In genomic region chr14:22104971-22105641, GRCh38 we compare ENCODE assay signal across 25 cellular contexts.
DNase-seq lines count a peak whose midpoint lies in the region; ATAC-seq and TF ChIP-seq lines count a peak whose summit lies in the region.
"Had no signal": no experiment of that assay in that cellular context is flagged by ENCODE, and none has a peak within 500 bp of the region (broad histone marks: within the 10 kb centered on the region; RNA-seq: fewer than 3 reads in every experiment).

No MANE protein-coding gene starts in this region.

- no peaks in the 10 kb centered on the region for H3K9me3 ChIP-seq in CD8-positive, alpha-beta memory T cell (ENCODE audit: low read length)
- H3K9me3 ChIP-seq: heart right ventricle, mucosa of descending colon, Peyer's patch, sigmoid colon, upper lobe of left lung had no signal

- peak overlapping the region; percentile 48 for H3K4me3 Mint-ChIP-seq in activated CD4-positive, alpha-beta T cell treated with anti-CD3 and anti-CD28 coated beads, Interleukin-2, amount 10 ng/mL, durations not matched to agents 7 days and 5 days
- peak overlapping the region; percentile 19 to 83 (median 55) for H3K4me3 Mint-ChIP-seq in CD8-positive, alpha-beta memory T cell
- peak overlapping the region; percentile 47 for H3K4me3 Mint-ChIP-seq in activated T-helper 2 cell treated with anti-CD3 and anti-CD28 coated beads, Interferon-gamma antibody, Interleukin-2, Interleukin-4, amounts not matched to agents 10 μg/mL and 5 μg/mL and 100 μg/mL, durations not matched to agents 14 hours and 24 hours and 36 hours (ENCODE audit: low read depth)
- H3K4me3 Mint-ChIP-seq: B cell had no signal

- no peaks in the 10 kb centered on the region for H3K27me3 ChIP-seq in CD8-positive, alpha-beta memory T cell (ENCODE audit: insufficient read depth, low read length, poor library complexity, severe bottlenecking)
- H3K27me3 ChIP-seq: brain microvascular endothelial cell, Peyer's patch, sigmoid colon, upper lobe of left lung had no signal

- no peak overlapping the region for H3K4me3 ChIP-seq in CD8-positive, alpha-beta memory T cell (ENCODE audit: low read length)
- H3K4me3 ChIP-seq: heart right ventricle, lung, mucosa of descending colon, Peyer's patch, sigmoid colon, upper lobe of left lung had no signal

- no peaks in the 10 kb centered on the region for H3K36me3 Mint-ChIP-seq in activated CD4-positive, alpha-beta T cell treated with anti-CD3 and anti-CD28 coated beads, Interleukin-2, amount 10 ng/mL, durations not matched to agents 7 days and 5 days (ENCODE audit: low read depth)
- H3K36me3 Mint-ChIP-seq in CD8-positive, alpha-beta memory T cell: no peaks in the 10 kb centered on the region
- no peaks in the 10 kb centered on the region for H3K36me3 Mint-ChIP-seq in activated T-helper 2 cell treated with anti-CD3 and anti-CD28 coated beads, Interferon-gamma antibody, Interleukin-2, Interleukin-4, amounts not matched to agents 10 μg/mL and 5 μg/mL and 100 μg/mL, durations not matched to agents 14 hours and 24 hours and 36 hours (ENCODE audit: low read depth)

- H3K4me1 Mint-ChIP-seq in activated CD4-positive, alpha-beta T cell treated with anti-CD3 and anti-CD28 coated beads, Interleukin-2, amount 10 ng/mL, durations not matched to agents 7 days and 5 days: peaks cover 26% of the 10 kb centered on the region
- peaks cover 1 to 13% (median 10%) of the 10 kb centered on the region in 3 donors for H3K4me1 Mint-ChIP-seq in CD8-positive, alpha-beta memory T cell
- peaks cover 23% of the 10 kb centered on the region for H3K4me1 Mint-ChIP-seq in activated T-helper 2 cell treated with anti-CD3 and anti-CD28 coated beads, Interferon-gamma antibody, Interleukin-2, Interleukin-4, amounts not matched to agents 10 μg/mL and 5 μg/mL and 100 μg/mL, durations not matched to agents 14 hours and 24 hours and 36 hours (ENCODE audit: low read depth)
- H3K4me1 Mint-ChIP-seq: B cell had no signal

- CTCF ChIA-PET in activated CD4-positive, alpha-beta T cell treated with anti-CD3 and anti-CD28 coated beads, Interleukin-2, amount 10 ng/mL, durations not matched to agents 7 days and 5 days (lab: Charles Lee): no interaction called here
- CTCF ChIA-PET in CD8-positive, alpha-beta memory T cell (lab: Charles Lee): no interaction called here
- CTCF ChIA-PET in HEK293T (lab: Yijun Ruan, JAX): no interaction called here

- no peaks in the 10 kb centered on the region for H3K9me3 Mint-ChIP-seq in activated CD4-positive, alpha-beta T cell treated with anti-CD3 and anti-CD28 coated beads, Interleukin-2, amount 10 ng/mL, durations not matched to agents 7 days and 5 days
- no peaks in the 10 kb centered on the region for H3K9me3 Mint-ChIP-seq in CD8-positive, alpha-beta memory T cell
- no peaks in the 10 kb centered on the region for H3K9me3 Mint-ChIP-seq in activated T-helper 2 cell treated with anti-CD3 and anti-CD28 coated beads, Interferon-gamma antibody, Interleukin-2, Interleukin-4, amounts not matched to agents 10 μg/mL and 5 μg/mL and 100 μg/mL, durations not matched to agents 14 hours and 24 hours and 36 hours

- DNase-seq in activated CD4-positive, alpha-beta T cell treated with anti-CD3 and anti-CD28 coated beads, Interleukin-2, amount 10 ng/mL, durations not matched to agents 7 days and 5 days: no peak
- DNase-seq in activated CD4-positive, alpha-beta T cell treated with anti-CD3 and anti-CD28 coated beads, Interleukin-2, amount 50 U/mL, for 48 hours: no peak
- no peak for DNase-seq in CD8-positive, alpha-beta memory T cell
- no peak for DNase-seq in activated T-helper 2 cell treated with anti-CD3 and anti-CD28 coated beads, Interferon-gamma antibody, Interleukin-2, Interleukin-4, amounts not matched to agents 10 μg/mL and 5 μg/mL and 100 μg/mL, durations not matched to agents 14 hours and 24 hours and 36 hours (ENCODE audit: low spot score)
- peak; percentile 23 for DNase-seq in retina
- DNase-seq in HEK293T (ENCODE audit: extremely low spot score): no peak
- DNase-seq in NCI-H1417 treated with DMSO at 0.1 percent for 48 hours (lab: John Stamatoyannopoulos, UW): no peak
- DNase-seq: brain microvascular endothelial cell; effector CD4-positive, alpha-beta T cell; erythroblast; H7; heart right ventricle; Karpas-422; mucosa of descending colon; MV-4-11; NCI-H1694; NCI-H2171; NCI-H524; Peyer's patch; sigmoid colon; stimulated activated CD4-positive, alpha-beta T cell treated with anti-CD3 and anti-CD28 coated beads, Interleukin-15, amount 100 ng/mL, for 24 hours; upper lobe of left lung had no signal

- peak overlapping the region; percentile 64 for H3K27ac Mint-ChIP-seq in activated CD4-positive, alpha-beta T cell treated with anti-CD3 and anti-CD28 coated beads, Interleukin-2, amount 10 ng/mL, durations not matched to agents 7 days and 5 days
- H3K27ac Mint-ChIP-seq in CD8-positive, alpha-beta memory T cell: peak overlapping the region in 4 of 8 donors; percentile 10 to 79 (median 49)
- peak overlapping the region; percentile 45 for H3K27ac Mint-ChIP-seq in activated T-helper 2 cell treated with anti-CD3 and anti-CD28 coated beads, Interferon-gamma antibody, Interleukin-2, Interleukin-4, amounts not matched to agents 10 μg/mL and 5 μg/mL and 100 μg/mL, durations not matched to agents 14 hours and 24 hours and 36 hours
- H3K27ac Mint-ChIP-seq: B cell had no signal

- H3K4me1 ChIP-seq in CD8-positive, alpha-beta memory T cell (ENCODE audit: insufficient read depth, low read length): peaks cover under 1% of the 10 kb centered on the region
- H3K4me1 ChIP-seq: heart right ventricle, Peyer's patch, upper lobe of left lung had no signal

- H3K27ac ChIP-seq in CD8-positive, alpha-beta memory T cell (ENCODE audit: low read depth, low read length): no peak overlapping the region
- H3K27ac ChIP-seq: brain microvascular endothelial cell, heart right ventricle, Peyer's patch, sigmoid colon, upper lobe of left lung had no signal

- H3K36me3 ChIP-seq in CD8-positive, alpha-beta memory T cell (ENCODE audit: insufficient read depth, low read length): no peaks in the 10 kb centered on the region
- H3K36me3 ChIP-seq: brain microvascular endothelial cell, heart right ventricle, Peyer's patch, sigmoid colon, upper lobe of left lung had no signal

- H3K27me3 Mint-ChIP-seq in activated CD4-positive, alpha-beta T cell treated with anti-CD3 and anti-CD28 coated beads, Interleukin-2, amount 10 ng/mL, durations not matched to agents 7 days and 5 days: no peaks in the 10 kb centered on the region
- no peaks in the 10 kb centered on the region for H3K27me3 Mint-ChIP-seq in CD8-positive, alpha-beta memory T cell
- H3K27me3 Mint-ChIP-seq in activated T-helper 2 cell treated with anti-CD3 and anti-CD28 coated beads, Interferon-gamma antibody, Interleukin-2, Interleukin-4, amounts not matched to agents 10 μg/mL and 5 μg/mL and 100 μg/mL, durations not matched to agents 14 hours and 24 hours and 36 hours (ENCODE audit: low read depth): no peaks in the 10 kb centered on the region

- intact Hi-C loops in activated T-helper 2 cell treated with anti-CD3 and anti-CD28 coated beads, Interferon-gamma antibody, Interleukin-2, Interleukin-4, amounts not matched to agents 10 μg/mL and 5 μg/mL and 100 μg/mL, durations not matched to agents 14 hours and 24 hours and 36 hours (cut with micrococcal nuclease): loop anchor here (5.0 kb wide), 1 partner anchor 58 kb away; no protein-coding TSS in a partner anchor

- POLR2A ChIA-PET in activated CD4-positive, alpha-beta T cell treated with anti-CD3 and anti-CD28 coated beads, Interleukin-2, amount 10 ng/mL, durations not matched to agents 7 days and 5 days (lab: Charles Lee): no interaction called here
- POLR2A ChIA-PET in CD8-positive, alpha-beta memory T cell (lab: Charles Lee): interaction anchor here (0.5 to 0.6 kb wide), 2 partner anchors 396 to 438 kb away, joined by 3 to 9 read pairs; no protein-coding TSS in a partner anchor
- POLR2A ChIA-PET in HEK293T (lab: Yijun Ruan, JAX): no interaction called here

- no peak for ATAC-seq in GM21515 (IDR thresholded peaks at IDR 0.05; ENCODE audit: unreplicated experiment)
- ATAC-seq: heart right ventricle, mucosa of descending colon had no signal

TF ChIP-seq in HEK293T, 16 proteins besides CTCF, POLR2A, EP300 and RAD21:
- TF ChIP-seq CTBP1 (IDR thresholded peaks at IDR 0.05; ENCODE audit: borderline replicate concordance) (no peak), L3MBTL2 (conservative IDR thresholded peaks at IDR 0.05) (no peak), TARDBP (IDR thresholded peaks at IDR 0.05) (no peak), BHLHE40 (IDR thresholded peaks at IDR 0.05; ENCODE audit: borderline replicate concordance) (no peak), FOXA1 (IDR thresholded peaks at IDR 0.05) (no peak), ARNT (IDR thresholded peaks at IDR 0.05) (no peak), FOXM1 (IDR thresholded peaks at IDR 0.05; ENCODE audit: borderline replicate concordance) (no peak), SP1 (IDR thresholded peaks at IDR 0.05) (no peak), SUZ12 (IDR thresholded peaks at IDR 0.05) (no peak), ELF4 (IDR thresholded peaks at IDR 0.05) (no peak), ZNF384 (IDR thresholded peaks at IDR 0.05) (no peak), NFRKB (IDR thresholded peaks at IDR 0.05) (no peak), FOXK2 (IDR thresholded peaks at IDR 0.05) (no peak), LEF1 (IDR thresholded peaks at IDR 0.05; ENCODE audit: borderline replicate concordance) (no peak), HDGF (IDR thresholded peaks at IDR 0.05; ENCODE audit: borderline replicate concordance) (no peak)
- TF ChIP-seq, protein P1, sequence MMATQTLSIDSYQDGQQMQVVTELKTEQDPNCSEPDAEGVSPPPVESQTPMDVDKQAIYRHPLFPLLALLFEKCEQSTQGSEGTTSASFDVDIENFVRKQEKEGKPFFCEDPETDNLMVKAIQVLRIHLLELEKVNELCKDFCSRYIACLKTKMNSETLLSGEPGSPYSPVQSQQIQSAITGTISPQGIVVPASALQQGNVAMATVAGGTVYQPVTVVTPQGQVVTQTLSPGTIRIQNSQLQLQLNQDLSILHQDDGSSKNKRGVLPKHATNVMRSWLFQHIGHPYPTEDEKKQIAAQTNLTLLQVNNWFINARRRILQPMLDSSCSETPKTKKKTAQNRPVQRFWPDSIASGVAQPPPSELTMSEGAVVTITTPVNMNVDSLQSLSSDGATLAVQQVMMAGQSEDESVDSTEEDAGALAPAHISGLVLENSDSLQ (IDR thresholded peaks at IDR 0.05): no peak
TF ChIP-seq in HEK293T: peak in this region for 0.
